ENCODE assay signal across 15 cellular contexts in genomic region chrX:43560247-43560946, GRCh38.
DNase-seq lines count a peak whose midpoint lies in the region; ATAC-seq, FAIRE-seq and TF ChIP-seq lines count a peak whose summit lies in the region.
"Had no signal": no experiment of that assay in that cellular context is flagged by ENCODE, and none has a peak within 500 bp of the region (broad histone marks: within the 10 kb centered on the region; RNA-seq: fewer than 3 reads in every experiment).

No MANE protein-coding gene starts in this region.

- FAIRE-seq in D721Med (lab: Jason Lieb, UNC) (peak; percentile 72), islet of Langerhans (lab: Jason Lieb, UNC) (peak; percentile 9)
- FAIRE-seq: urothelium cell line had no signal

- H3K27me3 ChIP-seq in WERI-Rb-1 (ENCODE audit: insufficient read depth, low read depth, severe bottlenecking), result peaks cover 4% of the 10 kb centered on the region
- H3K27me3 ChIP-seq: cardiac muscle cell had no signal

- H3K27ac ChIP-seq in WERI-Rb-1, result peak overlapping the region; percentile 32; the same call in 1 of the 2 replicates
- H3K27ac ChIP-seq: cardiac muscle cell, SK-N-MC had no signal

- H3K4me3 ChIP-seq in WERI-Rb-1 (ENCODE audit: low read depth, low read length), result no peak overlapping the region
- H3K4me3 ChIP-seq: cardiac muscle cell, SK-N-MC had no signal

- ATAC-seq in HG02870 (IDR thresholded peaks at IDR 0.05; ENCODE audit: unreplicated experiment) (no peak), GM21737 (IDR thresholded peaks at IDR 0.05; ENCODE audit: unreplicated experiment) (no peak), HG02981 (IDR thresholded peaks at IDR 0.05; ENCODE audit: unreplicated experiment) (no peak)
- ATAC-seq: activated CD4-positive, alpha-beta T cell treated with anti-CD3 and anti-CD28 coated beads for 36 hours; CD8-positive, alpha-beta T cell; natural killer cell had no signal

- DNase-seq in D721Med (ENCODE audit: insufficient read length, low spot score), result no peak
- peak; percentile 40 for DNase-seq in NCI-H2029 treated with DMSO at 0.1 percent for 48 hours (lab: John Stamatoyannopoulos, UW)
- DNase-seq in WERI-Rb-1, result peak; percentile 8
- no peak for DNase-seq in SKM-1 treated with dmso at 0.1 percent for 144 hours (lab: John Stamatoyannopoulos, UW; ENCODE audit: unreplicated experiment)
- DNase-seq: activated effector memory CD4-positive, alpha-beta T cell treated with Interleukin-2 at 50 U/mL for 16 hours; natural killer cell had no signal

- no peaks in the 10 kb centered on the region for H3K36me3 ChIP-seq in WERI-Rb-1
- H3K36me3 ChIP-seq: cardiac muscle cell had no signal

- TF ChIP-seq CTCF in D721Med (IDR thresholded peaks at IDR 0.05; ENCODE audit: insufficient read depth, missing control alignments) (no peak), WERI-Rb-1 (IDR thresholded peaks at IDR 0.05; ENCODE audit: low read depth, low read length) (no peak)

- no peaks in the 10 kb centered on the region for H3K9me3 ChIP-seq in WERI-Rb-1 (ENCODE audit: severe bottlenecking)

Comparison
In these comparisons a context has a peak if more than half of its experiments do, and no peak if none do; other contexts are left out.
1. DNase-seq: peak in NCI-H2029 treated with DMSO at 0.1 percent for 48 hours (single experiment) and WERI-Rb-1 (single experiment); none in D721Med (single experiment) and SKM-1 treated with dmso at 0.1 percent for 144 hours (single experiment).